ENCODE assay signal across 26 cellular contexts in the genomic region with DNA sequence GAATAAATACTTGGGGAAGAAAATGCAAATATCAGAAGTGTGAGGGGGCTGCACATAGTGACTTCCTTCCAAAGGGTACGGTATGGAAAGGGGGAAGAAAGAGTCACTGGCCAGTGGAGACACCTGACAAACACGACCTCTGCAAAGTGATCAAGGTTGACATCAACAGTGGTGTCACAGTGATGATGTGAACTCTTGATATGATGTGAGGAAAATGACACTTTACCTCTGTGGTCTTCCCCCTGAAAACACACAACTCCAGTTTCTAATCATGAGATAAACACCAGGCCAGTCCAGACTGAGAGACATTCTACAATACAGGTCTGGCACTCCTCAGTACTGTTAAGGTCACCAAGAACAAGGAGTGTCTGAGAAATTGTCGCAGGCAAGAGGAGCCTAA.
"Had no signal": no experiment of that assay in that cellular context is flagged by ENCODE, and none has a peak within 500 bp of the region (broad histone marks: within the 10 kb centered on the region; RNA-seq: fewer than 3 reads in every experiment).

No MANE protein-coding gene starts in this region.

- H3K9ac ChIP-seq: neural progenitor cell had no signal

- H3K4me1 Mint-ChIP-seq: mesothelial cell of epicardium, neural progenitor cell, T-cell had no signal

- H3K36me3 ChIP-seq: colonic mucosa, esophagus squamous epithelium, gastroesophageal sphincter, left ventricle myocardium inferior, neural progenitor cell, sigmoid colon, suprapubic skin, tibial nerve, uterus, WERI-Rb-1 had no signal

- H3K27ac Mint-ChIP-seq: activated naive CD8-positive, alpha-beta T cell treated with anti-CD3 and anti-CD28 coated beads, Interleukin-2, amount 10 ng/mL, durations not matched to agents 7 days and 5 days; activated T-helper 1 cell treated with anti-CD3 and anti-CD28 coated beads, Interleukin-12 subunit alpha, Interleukin-12 subunit beta, Interleukin-2, Interleukin-4 antibody, amounts not matched to agents 30 ng/mL and 10 ng/mL and 1 ng/mL, durations not matched to agents 14 hours and 24 hours and 36 hours; effector memory CD8-positive, alpha-beta T cell; mesothelial cell of epicardium; naive thymus-derived CD8-positive, alpha-beta T cell; neural progenitor cell; progenitor cell of endocrine pancreas; T-cell had no signal

- H2AFZ ChIP-seq: neural progenitor cell had no signal

- H3K27me3 ChIP-seq: colonic mucosa, esophagus squamous epithelium, gastroesophageal sphincter, neural progenitor cell, sigmoid colon, stomach, suprapubic skin, tibial nerve, uterus had no signal

- H3K4me3 ChIP-seq: colonic mucosa, dorsolateral prefrontal cortex, esophagus squamous epithelium, gastroesophageal sphincter, left ventricle myocardium inferior, neural progenitor cell, sigmoid colon, smooth muscle cell, stomach, suprapubic skin, tibial nerve, uterus had no signal

- H3K4me3 Mint-ChIP-seq: activated naive CD8-positive, alpha-beta T cell treated with anti-CD3 and anti-CD28 coated beads, Interleukin-2, amount 10 ng/mL, durations not matched to agents 7 days and 5 days; activated T-helper 1 cell treated with anti-CD3 and anti-CD28 coated beads, Interleukin-12 subunit alpha, Interleukin-12 subunit beta, Interleukin-2, Interleukin-4 antibody, amounts not matched to agents 30 ng/mL and 10 ng/mL and 1 ng/mL, durations not matched to agents 14 hours and 24 hours and 36 hours; effector memory CD8-positive, alpha-beta T cell; mesothelial cell of epicardium; naive thymus-derived CD8-positive, alpha-beta T cell; neural progenitor cell; T-cell had no signal

- H3K4me1 ChIP-seq: colonic mucosa, esophagus squamous epithelium, gastroesophageal sphincter, left ventricle myocardium inferior, neural progenitor cell, sigmoid colon, stomach, suprapubic skin, tibial nerve, uterus had no signal

- H3K36me3 Mint-ChIP-seq: activated naive CD8-positive, alpha-beta T cell treated with anti-CD3 and anti-CD28 coated beads, Interleukin-2, amount 10 ng/mL, durations not matched to agents 7 days and 5 days; mesothelial cell of epicardium; neural progenitor cell had no signal

- DNase-seq: activated CD4-positive, alpha-beta T cell treated with anti-CD3 and anti-CD28 coated beads, Interleukin-2, amount 50 U/mL, for 1 hour; activated CD4-positive, CD25-positive, alpha-beta regulatory T cell treated with anti-CD3 and anti-CD28 coated beads, Interleukin-2, amount 50 U/mL, for 72 hours; activated naive CD8-positive, alpha-beta T cell treated with anti-CD3 and anti-CD28 coated beads, Interleukin-2, amount 10 ng/mL, durations not matched to agents 7 days and 5 days; colonic mucosa; dorsolateral prefrontal cortex; effector memory CD8-positive, alpha-beta T cell; esophagus squamous epithelium; head of caudate nucleus; hypothalamus; left ventricle myocardium inferior; naive thymus-derived CD8-positive, alpha-beta T cell; retina; sigmoid colon; stimulated activated CD4-positive, alpha-beta T cell treated with anti-CD3 and anti-CD28 coated beads, Interleukin-2, amount 100 ng/mL, for 48 hours; stomach; T-cell; uterus; WERI-Rb-1 had no signal

- H3K27ac ChIP-seq: colonic mucosa, dorsolateral prefrontal cortex, esophagus squamous epithelium, gastroesophageal sphincter, left ventricle myocardium inferior, neural progenitor cell, sigmoid colon, stomach, suprapubic skin, tibial nerve, uterus, WERI-Rb-1 had no signal

- H3K9me3 ChIP-seq: colonic mucosa, esophagus squamous epithelium, gastroesophageal sphincter, sigmoid colon, stomach, suprapubic skin, uterus had no signal

- H3K4me2 ChIP-seq: neural progenitor cell, smooth muscle cell had no signal

- H3K27me3 Mint-ChIP-seq: progenitor cell of endocrine pancreas had no signal

- H3K9me3 Mint-ChIP-seq: activated T-helper 1 cell treated with anti-CD3 and anti-CD28 coated beads, Interleukin-12 subunit alpha, Interleukin-12 subunit beta, Interleukin-2, Interleukin-4 antibody, amounts not matched to agents 30 ng/mL and 10 ng/mL and 1 ng/mL, durations not matched to agents 14 hours and 24 hours and 36 hours had no signal

- ATAC-seq: effector memory CD8-positive, alpha-beta T cell; gastroesophageal sphincter; naive thymus-derived CD8-positive, alpha-beta T cell; T-cell had no signal
